Comparison of ENCODE assay signal across 3 cellular contexts in the genomic region with DNA sequence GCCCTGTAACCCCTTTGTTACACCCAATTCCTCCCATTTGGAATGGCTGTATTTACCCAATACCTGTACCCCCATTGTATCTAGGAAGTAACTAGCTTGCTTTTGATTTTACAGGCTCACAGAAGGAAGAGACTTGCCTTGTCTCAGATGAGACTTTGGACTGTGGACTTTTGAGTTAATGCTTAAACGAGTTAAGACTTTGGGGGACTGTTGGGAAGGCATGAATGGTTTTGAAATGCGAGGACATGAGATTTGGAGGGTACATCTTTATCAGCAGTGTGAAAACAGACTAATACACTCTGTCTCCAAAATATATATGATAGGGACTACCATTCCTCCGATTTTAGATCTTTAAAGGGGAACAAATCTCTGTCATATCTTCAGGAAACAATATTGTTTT. TPM values are rescaled to one million over a fixed set of nuclear protein-coding genes. Genes with fewer than 3 reads are reported as not detected.
"Had no signal": no experiment of that assay in that cellular context is flagged by ENCODE, and none has a peak within 500 bp of the region (broad histone marks: within the 10 kb centered on the region; RNA-seq: fewer than 3 reads in every experiment).

No MANE protein-coding gene starts in this region.

RNA-seq across cellular contexts. Expression of gene GLIPR1L2, which starts 51.6 kb away (rescaled TPM):
- total RNA-seq: GM23338, H1, HT-29 had no signal
